21 cellular contexts compared by ENCODE assay signal in the genomic region with DNA sequence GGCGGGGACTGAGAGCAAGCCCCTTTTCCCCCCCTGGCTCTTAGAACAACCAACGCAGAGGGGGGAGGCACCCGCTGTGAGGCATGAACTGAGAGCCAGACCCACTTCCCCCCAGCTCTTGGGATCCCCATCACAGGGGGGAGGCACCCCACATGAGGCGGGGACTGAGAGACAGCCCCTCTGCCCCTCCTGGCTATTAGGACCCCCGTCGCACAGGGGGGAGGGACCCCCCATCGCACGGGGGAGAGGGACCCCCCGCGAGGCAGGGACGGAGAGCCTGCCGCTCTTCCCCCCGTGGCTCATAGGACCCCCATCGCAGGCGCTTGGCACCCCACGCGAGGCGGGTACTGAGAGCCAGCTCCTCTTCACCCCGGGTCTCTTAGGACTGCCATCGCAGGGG.
A peak's percentile ranks its signal among the peaks of the same experiment; 100 is the strongest.
DNase-seq lines count a peak whose midpoint lies in the region; ATAC-seq and TF ChIP-seq lines count a peak whose summit lies in the region.
"Had no signal": no experiment of that assay in that cellular context is flagged by ENCODE, and none has a peak within 500 bp of the region (broad histone marks: within the 10 kb centered on the region; RNA-seq: fewer than 3 reads in every experiment).

No MANE protein-coding gene starts in this region.

- H3K27ac ChIP-seq in neural progenitor cell: no peak overlapping the region
- H3K27ac ChIP-seq in aorta (ENCODE audit: low read depth in 1 of 2, low read length in 2 of 2): no peak overlapping the region
- no peak overlapping the region for H3K27ac ChIP-seq in stomach
- H3K27ac ChIP-seq: BLaER1 treated with 17β-estradiol and CSF1 and Interleukin-3, amounts not matched to agents 10 nM and 100 nM; GM23248 had no signal

- peak in 2 of 3 donors; percentile 17 to 24 for ATAC-seq in natural killer cell
- no peak for ATAC-seq in natural killer cell treated with Interleukin-12 subunit alpha and Interleukin-12 subunit beta and Interleukin-15 and Interleukin-18, amount 100 ng/mL, for 72 hours
- peak; percentile 36 for ATAC-seq in aorta (ENCODE audit: low FRiP score)

- intact Hi-C loops in natural killer cell (cut with micrococcal nuclease): no loop called here
- intact Hi-C loops in aorta (cut with DNase I): no loop called here
- intact Hi-C loops in stomach (cut with DNase I; ENCODE audit: low total_unique reads): no loop called here

- no peaks in the 10 kb centered on the region for H3K27me3 Mint-ChIP-seq in natural killer cell (ENCODE audit: low read depth in 2 of 2)
- no peaks in the 10 kb centered on the region for H3K27me3 Mint-ChIP-seq in natural killer cell treated with Interleukin-12 subunit alpha and Interleukin-12 subunit beta and Interleukin-15 and Interleukin-18, amount 100 ng/mL, for 72 hours
- H3K27me3 Mint-ChIP-seq in neural progenitor cell (ENCODE audit: insufficient read depth, low read depth): peaks cover 2% of the 10 kb centered on the region
- H3K27me3 Mint-ChIP-seq: CD4-positive, alpha-beta T cell; CD8-positive, alpha-beta memory T cell had no signal

- H3K27ac Mint-ChIP-seq in natural killer cell (no peak overlapping the region), neural progenitor cell (no peak overlapping the region)
- H3K27ac Mint-ChIP-seq in natural killer cell treated with Interleukin-12 subunit alpha and Interleukin-12 subunit beta and Interleukin-15 and Interleukin-18, amount 100 ng/mL, for 72 hours: no peak overlapping the region
- H3K27ac Mint-ChIP-seq: CD14-positive monocyte; CD4-positive, alpha-beta T cell; CD8-positive, alpha-beta memory T cell; H9 had no signal

- no peak for TF ChIP-seq POLR2A in stomach (IDR thresholded peaks at IDR 0.05)

- 87 to 91% methylated on average over 14 to 20 of the region's 20 CpGs for WGBS in aorta, 2 donors
- WGBS in stomach, 5 donors: 76 to 100% (median 84%) methylated on average over 2 to 18 of the region's 20 CpGs

- H3K4me2 ChIP-seq in neural progenitor cell: no peak overlapping the region
- H3K4me2 ChIP-seq: BLaER1 treated with 17β-estradiol and CSF1 and Interleukin-3, amounts not matched to agents 10 nM and 100 nM had no signal

- H3K36me3 Mint-ChIP-seq in natural killer cell: no peaks in the 10 kb centered on the region
- no peaks in the 10 kb centered on the region for H3K36me3 Mint-ChIP-seq in natural killer cell treated with Interleukin-12 subunit alpha and Interleukin-12 subunit beta and Interleukin-15 and Interleukin-18, amount 100 ng/mL, for 72 hours
- H3K36me3 Mint-ChIP-seq in neural progenitor cell: peaks cover 2% of the 10 kb centered on the region
- H3K36me3 Mint-ChIP-seq: CD8-positive, alpha-beta memory T cell had no signal

- H3K27me3 ChIP-seq in neural progenitor cell: no peaks in the 10 kb centered on the region
- H3K27me3 ChIP-seq in aorta (ENCODE audit: control insufficient read depth in 1 of 2, insufficient read depth in 2 of 2, low read length in 1 of 2): no peaks in the 10 kb centered on the region
- H3K27me3 ChIP-seq in stomach: no peaks in the 10 kb centered on the region
- H3K27me3 ChIP-seq: BE2C; BLaER1 treated with 17β-estradiol and CSF1 and Interleukin-3, amounts not matched to agents 10 nM and 100 nM had no signal

- H3K9me3 Mint-ChIP-seq in natural killer cell: no peaks in the 10 kb centered on the region
- no peaks in the 10 kb centered on the region for H3K9me3 Mint-ChIP-seq in natural killer cell treated with Interleukin-12 subunit alpha and Interleukin-12 subunit beta and Interleukin-15 and Interleukin-18, amount 100 ng/mL, for 72 hours
- H3K9me3 Mint-ChIP-seq in neural progenitor cell: no peaks in the 10 kb centered on the region
- H3K9me3 Mint-ChIP-seq: CD4-positive, alpha-beta T cell; H9 had no signal

- peaks cover 14% of the 10 kb centered on the region for H3F3A ChIP-seq in neural progenitor cell (ENCODE audit: low read depth)

- peaks cover 13% of the 10 kb centered on the region for H3K4me1 ChIP-seq in neural progenitor cell
- H3K4me1 ChIP-seq in aorta (ENCODE audit: control insufficient read depth in 1 of 2, insufficient read depth in 2 of 2, low read length in 2 of 2): no peaks in the 10 kb centered on the region
- no peaks in the 10 kb centered on the region for H3K4me1 ChIP-seq in stomach
- H3K4me1 ChIP-seq: A549; BE2C; BLaER1 treated with 17β-estradiol and CSF1 and Interleukin-3, amounts not matched to agents 10 nM and 100 nM had no signal

- no peak for TF ChIP-seq EP300 in stomach (IDR thresholded peaks at IDR 0.05)

- H2AFZ ChIP-seq in neural progenitor cell (replicated peaks): no peak overlapping the region
- H2AFZ ChIP-seq: GM23248 had no signal

- in situ Hi-C loops in SK-MEL-5 (cut with HindIII; ENCODE audit: low pct_unique_long_range_greater_than_20kb, low sequenced_read_pairs): no loop called here

- TF ChIP-seq CTCF in natural killer cell (IDR thresholded peaks at IDR 0.05) (no peak), neural progenitor cell (IDR thresholded peaks at IDR 0.05) (no peak), stomach (IDR thresholded peaks at IDR 0.05) (no peak)

- no peaks in the 10 kb centered on the region for H4K20me1 ChIP-seq in neural progenitor cell (ENCODE audit: low read depth)
- H4K20me1 ChIP-seq: BLaER1 treated with 17β-estradiol and CSF1 and Interleukin-3, amounts not matched to agents 10 nM and 100 nM had no signal

- no peak overlapping the region for H3K9ac ChIP-seq in neural progenitor cell
- H3K9ac ChIP-seq: BLaER1 treated with 17β-estradiol and CSF1 and Interleukin-3, amounts not matched to agents 10 nM and 100 nM; GM23248 had no signal

- no peaks in the 10 kb centered on the region for H3K4me1 Mint-ChIP-seq in natural killer cell
- H3K4me1 Mint-ChIP-seq in natural killer cell treated with Interleukin-12 subunit alpha and Interleukin-12 subunit beta and Interleukin-15 and Interleukin-18, amount 100 ng/mL, for 72 hours (ENCODE audit: low read depth in 2 of 2): no peaks in the 10 kb centered on the region
- peaks cover 3% of the 10 kb centered on the region for H3K4me1 Mint-ChIP-seq in neural progenitor cell
- H3K4me1 Mint-ChIP-seq: CD14-positive monocyte; CD8-positive, alpha-beta memory T cell had no signal

- H3K4me3 Mint-ChIP-seq in natural killer cell: no peak overlapping the region
- no peak overlapping the region for H3K4me3 Mint-ChIP-seq in natural killer cell treated with Interleukin-12 subunit alpha and Interleukin-12 subunit beta and Interleukin-15 and Interleukin-18, amount 100 ng/mL, for 72 hours
- no peak overlapping the region for H3K4me3 Mint-ChIP-seq in neural progenitor cell
- H3K4me3 Mint-ChIP-seq: CD14-positive monocyte; CD4-positive, alpha-beta T cell; CD8-positive, alpha-beta memory T cell; H9 had no signal

- H3K9me3 ChIP-seq in neural progenitor cell (ENCODE audit: low read depth) (no peaks in the 10 kb centered on the region), aorta (ENCODE audit: control insufficient read depth, low read length) (no peaks in the 10 kb centered on the region), stomach (no peaks in the 10 kb centered on the region)
- H3K9me3 ChIP-seq: A549, BE2C had no signal

- H3K36me3 ChIP-seq in neural progenitor cell (no peaks in the 10 kb centered on the region), aorta (ENCODE audit: control insufficient read depth in 1 of 2, insufficient read depth in 2 of 2, low read length in 1 of 2) (no peaks in the 10 kb centered on the region), stomach (no peaks in the 10 kb centered on the region)
- H3K36me3 ChIP-seq: BE2C had no signal

- H3K79me2 ChIP-seq in neural progenitor cell (ENCODE audit: low read depth): no peaks in the 10 kb centered on the region

- no peak overlapping the region for H3K4me3 ChIP-seq in neural progenitor cell
- H3K4me3 ChIP-seq in aorta (ENCODE audit: low read length in 2 of 2): no peak overlapping the region
- H3K4me3 ChIP-seq in stomach: no peak overlapping the region
- H3K4me3 ChIP-seq: A549; BLaER1 treated with 17β-estradiol and CSF1 and Interleukin-3, amounts not matched to agents 10 nM and 100 nM; GM23248 had no signal

- DNase-seq in natural killer cell: no peak
- no peak for DNase-seq in natural killer cell treated with Interleukin-12 subunit alpha and Interleukin-12 subunit beta and Interleukin-15 and Interleukin-18, amount 100 ng/mL, for 72 hours (ENCODE audit: low spot score)
- peak; percentile 49 for DNase-seq in SK-MEL-5 (ENCODE audit: low read depth, low spot score)
- DNase-seq in neural progenitor cell (ENCODE audit: low spot score): peak; percentile 9
- DNase-seq in aorta: no peak
- DNase-seq in iPS-NIHi7 (ENCODE audit: extremely low spot score): no peak
- no peak for DNase-seq in stomach
- DNase-seq: 8988T; ACHN; AML-193; CD4-positive, alpha-beta T cell; DMS 273 treated with DMSO at 0.1 percent for 48 hours; DMS79 treated with DMSO at 0.1 percent for 48 hours; GF-D8; H9 had no signal

Comparison
In these comparisons a context has a peak if more than half of its experiments do, and no peak if none do; other contexts are left out.
1. ATAC-seq: peak in natural killer cell (2 of 3) and aorta (single experiment); none in natural killer cell treated with Interleukin-12 subunit alpha and Interleukin-12 subunit beta and Interleukin-15 and Interleukin-18, amount 100 ng/mL, for 72 hours (0 of 2).
2. DNase-seq: peak in SK-MEL-5 (single experiment) and neural progenitor cell (single experiment); none in natural killer cell (single experiment), natural killer cell treated with Interleukin-12 subunit alpha and Interleukin-12 subunit beta and Interleukin-15 and Interleukin-18, amount 100 ng/mL, for 72 hours (single experiment), aorta (0 of 2), iPS-NIHi7 (single experiment) and stomach (single experiment).